Comparison of ENCODE assay signal across 1 cellular context in the genomic region with DNA sequence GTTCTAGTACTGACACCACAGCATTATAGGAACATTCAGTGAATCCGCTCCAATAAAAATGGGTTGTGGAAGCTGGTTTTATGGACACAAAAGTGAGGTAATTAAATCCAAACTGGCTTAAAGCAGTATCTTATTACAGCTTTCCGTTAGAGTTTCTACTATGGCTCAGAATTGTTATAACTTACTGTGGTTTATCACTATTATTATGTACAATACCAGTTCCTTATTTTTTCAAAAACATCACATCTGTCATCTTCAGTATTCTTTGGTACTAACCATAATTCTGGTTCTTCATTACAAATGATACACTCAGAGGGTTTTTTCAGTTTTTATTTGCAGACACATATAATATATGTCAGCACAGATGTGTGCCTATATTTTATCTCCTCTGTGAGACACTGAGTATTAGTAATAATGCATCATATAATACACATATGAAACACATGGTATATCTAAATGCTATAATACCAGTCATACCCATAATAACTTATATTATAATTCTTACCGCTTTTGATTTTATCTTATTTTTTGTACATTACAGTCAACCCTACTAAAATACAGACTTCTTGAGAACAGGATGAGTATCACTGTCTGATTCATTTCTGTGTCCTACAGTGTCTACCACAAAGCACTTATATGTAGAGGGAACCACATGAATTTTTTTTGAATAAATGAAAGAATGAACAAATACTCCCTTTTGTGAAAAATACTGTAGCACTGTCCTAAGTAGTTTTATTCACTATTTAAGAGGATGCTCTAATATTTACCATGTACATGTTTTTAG.
TF ChIP-seq lines count a peak whose summit lies in the region.

No MANE protein-coding gene starts in this region.

TF ChIP-seq in IMR-90, 13 proteins besides CTCF, POLR2A, EP300 and RAD21:
- TF ChIP-seq, protein P1, sequence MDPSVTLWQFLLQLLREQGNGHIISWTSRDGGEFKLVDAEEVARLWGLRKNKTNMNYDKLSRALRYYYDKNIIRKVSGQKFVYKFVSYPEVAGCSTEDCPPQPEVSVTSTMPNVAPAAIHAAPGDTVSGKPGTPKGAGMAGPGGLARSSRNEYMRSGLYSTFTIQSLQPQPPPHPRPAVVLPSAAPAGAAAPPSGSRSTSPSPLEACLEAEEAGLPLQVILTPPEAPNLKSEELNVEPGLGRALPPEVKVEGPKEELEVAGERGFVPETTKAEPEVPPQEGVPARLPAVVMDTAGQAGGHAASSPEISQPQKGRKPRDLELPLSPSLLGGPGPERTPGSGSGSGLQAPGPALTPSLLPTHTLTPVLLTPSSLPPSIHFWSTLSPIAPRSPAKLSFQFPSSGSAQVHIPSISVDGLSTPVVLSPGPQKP (IDR thresholded peaks at IDR 0.05; ENCODE audit: borderline replicate concordance, low read depth, low read length): no peak
- TF ChIP-seq MAFK (IDR thresholded peaks at IDR 0.05; ENCODE audit: low read depth, low read length) (no peak), NFE2L2 (IDR thresholded peaks at IDR 0.05; ENCODE audit: low read depth, low read length) (no peak), BHLHE40 (IDR thresholded peaks at IDR 0.05; ENCODE audit: low read depth, low read length) (no peak), FOS (IDR thresholded peaks at IDR 0.05; ENCODE audit: low read depth, low read length) (no peak), MAZ (IDR thresholded peaks at IDR 0.05; ENCODE audit: borderline replicate concordance, low read depth, low read length) (no peak), RCOR1 (IDR thresholded peaks at IDR 0.05; ENCODE audit: insufficient replicate concordance, low read length) (no peak), CHD1 (IDR thresholded peaks at IDR 0.05; ENCODE audit: low read depth, low read length) (no peak), SMC3 (IDR thresholded peaks at IDR 0.05; ENCODE audit: low read depth, low read length) (no peak), RFX5 (IDR thresholded peaks at IDR 0.05; ENCODE audit: low read depth, low read length) (no peak), MXI1 (IDR thresholded peaks at IDR 0.05; ENCODE audit: borderline replicate concordance, low read depth, low read length) (no peak), CEBPB (IDR thresholded peaks at IDR 0.05; ENCODE audit: low read depth, low read length) (no peak)
- TF ChIP-seq, protein P2, sequence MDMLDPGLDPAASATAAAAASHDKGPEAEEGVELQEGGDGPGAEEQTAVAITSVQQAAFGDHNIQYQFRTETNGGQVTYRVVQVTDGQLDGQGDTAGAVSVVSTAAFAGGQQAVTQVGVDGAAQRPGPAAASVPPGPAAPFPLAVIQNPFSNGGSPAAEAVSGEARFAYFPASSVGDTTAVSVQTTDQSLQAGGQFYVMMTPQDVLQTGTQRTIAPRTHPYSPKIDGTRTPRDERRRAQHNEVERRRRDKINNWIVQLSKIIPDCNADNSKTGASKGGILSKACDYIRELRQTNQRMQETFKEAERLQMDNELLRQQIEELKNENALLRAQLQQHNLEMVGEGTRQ (IDR thresholded peaks at IDR 0.05; ENCODE audit: low read depth, low read length): no peak
